ENCODE assay signal across 8 cellular contexts in genomic region chr1:208243522-208243850, GRCh38. TPM values are rescaled to one million over a fixed set of nuclear protein-coding genes. Genes with fewer than 3 reads are reported as not detected.
DNase-seq lines count a peak whose midpoint lies in the region; ATAC-seq and TF ChIP-seq lines count a peak whose summit lies in the region.

No MANE protein-coding gene starts in this region.

- H3K4ac ChIP-seq in mesendoderm (ENCODE audit: low read depth, low read length), result peak overlapping the region; percentile 81

- H3K4me2 ChIP-seq in OCI-LY3 (ENCODE audit: low read length) (peak overlapping the region; percentile 88), mesendoderm (ENCODE audit: low read length) (peak overlapping the region; percentile 77)

- TF ChIP-seq CTCF in OCI-LY3 (IDR thresholded peaks at IDR 0.05; ENCODE audit: low read depth, low read length), result no peak; the same call in 1 of the 2 replicates
- TF ChIP-seq CTCF in choroid plexus epithelial cell (conservative IDR thresholded peaks at IDR 0.05; ENCODE audit: low read depth, low read length), result no peak
- no peak for TF ChIP-seq CTCF in upper lobe of left lung (IDR thresholded peaks at IDR 0.05)

- WGBS in mesendoderm (ENCODE audit: extremely low coverage, insufficient coverage, low lambda C conversion rate), result no CpG with 5 or more reads among the region's 37 CpGs
- 0% methylated on average over 16 of the region's 37 CpGs; no CpG with 5 or more reads in 1 of the 2 donors for WGBS in upper lobe of left lung, 2 donors

- peak overlapping the region; percentile 84 for H3K4me3 ChIP-seq in OCI-LY3 (ENCODE audit: low read length)
- peak overlapping the region; percentile 87 for H3K4me3 ChIP-seq in choroid plexus epithelial cell (ENCODE audit: low read depth, low read length)
- H3K4me3 ChIP-seq in mesendoderm (ENCODE audit: low read length), result peak overlapping the region; percentile 87
- peak overlapping the region; percentile 72 to 94 (median 82) for H3K4me3 ChIP-seq in upper lobe of left lung

- no peaks in the 10 kb centered on the region for H3K9me3 ChIP-seq in OCI-LY3 (ENCODE audit: insufficient read depth, low read length)
- no peaks in the 10 kb centered on the region for H3K9me3 ChIP-seq in upper lobe of left lung

- H3K36me3 ChIP-seq in OCI-LY3 (replicated peaks; ENCODE audit: low read depth, low read length) (peaks cover 4% of the 10 kb centered on the region), mesendoderm (ENCODE audit: control insufficient read depth, insufficient read depth, low read length) (no peaks in the 10 kb centered on the region), upper lobe of left lung (peaks cover 0 to 3% (median 0%) of the 10 kb centered on the region in 4 donors)

- H3K9ac ChIP-seq in OCI-LY3 (ENCODE audit: low read length) (peak overlapping the region; percentile 87), mesendoderm (ENCODE audit: low read length) (peak overlapping the region; percentile 92)

- peaks cover 55% of the 10 kb centered on the region for H3K4me1 ChIP-seq in OCI-LY3 (ENCODE audit: low read length)
- peaks cover 9% of the 10 kb centered on the region for H3K4me1 ChIP-seq in mesendoderm (ENCODE audit: control insufficient read depth, low read depth, low read length)
- peaks cover 34 to 46% (median 38%) of the 10 kb centered on the region in 4 donors for H3K4me1 ChIP-seq in upper lobe of left lung

- peaks cover 5% of the 10 kb centered on the region for H4K20me1 ChIP-seq in OCI-LY3 (ENCODE audit: insufficient read depth, low read length)

- TF ChIP-seq EP300 in upper lobe of left lung (IDR thresholded peaks at IDR 0.05), result no peak

- TF ChIP-seq POLR2A in upper lobe of left lung (IDR thresholded peaks at IDR 0.05), result no peak

- H3K23ac ChIP-seq in mesendoderm (ENCODE audit: low read length), result peak overlapping the region; percentile 48

- H3K56ac ChIP-seq in mesendoderm (ENCODE audit: low read length), result peak overlapping the region; percentile 93

- H4K8ac ChIP-seq in mesendoderm (ENCODE audit: low read depth, low read length), result no peak overlapping the region

- H3K79me2 ChIP-seq in OCI-LY3 (ENCODE audit: low read length), result peaks cover 51% of the 10 kb centered on the region
- peaks cover 51% of the 10 kb centered on the region for H3K79me2 ChIP-seq in mesendoderm (ENCODE audit: control insufficient read depth, insufficient read depth, low read length)

- DNase-seq in GM03348 (ENCODE audit: low spot score) (peak; percentile 50), choroid plexus epithelial cell (ENCODE audit: low read depth) (no peak), mesendoderm (no peak), upper lobe of left lung (peak in 1 of 2 donors; percentile 90)

- no peak overlapping the region for H2AK5ac ChIP-seq in mesendoderm (ENCODE audit: low read length)

- H3K79me1 ChIP-seq in mesendoderm (ENCODE audit: low read length), result peaks cover 15% of the 10 kb centered on the region

- H3K27me3 ChIP-seq in OCI-LY3 (ENCODE audit: low read depth, low read length), result peaks cover 10% of the 10 kb centered on the region
- peaks cover 3% of the 10 kb centered on the region for H3K27me3 ChIP-seq in mesendoderm (ENCODE audit: insufficient read depth, low read length, poor library complexity)
- no peaks in the 10 kb centered on the region for H3K27me3 ChIP-seq in upper lobe of left lung

- peak overlapping the region; percentile 91 for H3K18ac ChIP-seq in mesendoderm (ENCODE audit: low read length)

- H2BK15ac ChIP-seq in mesendoderm (replicated peaks; ENCODE audit: low read depth), result peak overlapping the region; percentile 48

- peak overlapping the region; percentile 19; the same call in 1 of the 2 replicates for H3K27ac ChIP-seq in OCI-LY3 (ENCODE audit: low read length)
- peak overlapping the region; percentile 79 for H3K27ac ChIP-seq in mesendoderm (ENCODE audit: low read depth, low read length)
- H3K27ac ChIP-seq in upper lobe of left lung, result peak overlapping the region; percentile 88 to 97 (median 90)

- no peak overlapping the region for H4K5ac ChIP-seq in mesendoderm (ENCODE audit: low read length)

- ATAC-seq in upper lobe of left lung (ENCODE audit: low FRiP score in 2 of 2) (peak in 1 of 2 donors; percentile 39), GM21737 (IDR thresholded peaks at IDR 0.05; ENCODE audit: unreplicated experiment) (no peak), HG02588 (IDR thresholded peaks at IDR 0.05; ENCODE audit: unreplicated experiment) (no peak), GM19455 (IDR thresholded peaks at IDR 0.05; ENCODE audit: unreplicated experiment) (no peak)

- peak overlapping the region; percentile 83 for H2BK120ac ChIP-seq in mesendoderm (ENCODE audit: low read depth, low read length)

- H2BK5ac ChIP-seq in mesendoderm (ENCODE audit: low read length), result peak overlapping the region; percentile 22

- H2AFZ ChIP-seq in OCI-LY3 (ENCODE audit: low read depth, low read length), result peak overlapping the region; percentile 60

RNA-seq across cellular contexts. Expression of gene PLXNA2, which starts 0.7 kb away (rescaled TPM):
- polyA plus RNA-seq in mesendoderm (2013, experiment 1 of 2), result 7.9 TPM
- polyA plus RNA-seq in mesendoderm (2013, experiment 2 of 2), result 7.4 TPM
- 100 to 1,000 TPM in 3 of 6 donors, 10 to 100 TPM in 3; 77.5 to 150 (median 101) TPM for total RNA-seq in upper lobe of left lung

Comparison
In these comparisons a context has a peak if more than half of its experiments do, and no peak if none do; other contexts are left out.
1. H3K27ac ChIP-seq: peak in every context shown above with its lines; median percentile 90 in upper lobe of left lung; 79 in mesendoderm; 19 in OCI-LY3.